11 cellular contexts compared by ENCODE assay signal in the genomic region with DNA sequence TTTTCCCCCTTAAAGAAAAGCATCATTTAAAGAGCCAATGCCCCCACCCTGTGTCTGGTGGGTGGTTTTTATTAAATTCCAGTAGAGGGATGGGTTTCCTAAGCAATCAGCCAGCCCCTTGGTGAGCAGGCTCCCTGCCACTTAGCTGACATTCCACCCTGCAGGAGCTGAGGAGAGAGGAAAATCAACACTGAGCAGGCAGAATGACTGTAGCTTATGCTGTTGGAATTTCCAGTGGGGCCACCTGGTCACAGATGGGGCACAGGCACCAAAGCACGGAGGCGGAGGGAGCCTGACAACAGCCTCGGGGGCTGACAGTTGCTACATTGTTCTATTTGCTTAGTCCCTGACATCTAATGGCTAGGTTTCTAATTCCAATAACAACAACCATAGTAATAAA.
DNase-seq lines count a peak whose midpoint lies in the region; ATAC-seq, FAIRE-seq and TF ChIP-seq lines count a peak whose summit lies in the region.
"Had no signal": no experiment of that assay in that cellular context is flagged by ENCODE, and none has a peak within 500 bp of the region (broad histone marks: within the 10 kb centered on the region; RNA-seq: fewer than 3 reads in every experiment).

No MANE protein-coding gene starts in this region.

- ATAC-seq in GM23338 (peak; percentile 84), GM19397 (IDR thresholded peaks at IDR 0.05; ENCODE audit: unreplicated experiment) (no peak)
- ATAC-seq: stimulated activated naive B cell treated with anti-CD40 and anti-IgM and Interleukin-4, amounts not matched to agents 10 μg/mL and 1 μg/mL and 100 μg/mL, for 72 hours had no signal

- POLR2A ChIA-PET in H1 (lab: Charles Lee; ENCODE audit: partially characterized antibody), result no interaction called here

- H3K9ac ChIP-seq in H1 (replicated peaks in 1 of 4; ENCODE audit: extremely low read depth in 1 of 4, low read depth in 3 of 4, low read length in 3 of 4), result no peak overlapping the region
- H3K9ac ChIP-seq in neural cell (ENCODE audit: low read length), result peak overlapping the region; percentile 29

- no peaks in the 10 kb centered on the region for H3K23me2 ChIP-seq in H1 (ENCODE audit: low read depth, low read length)

- no peak overlapping the region for H2BK5ac ChIP-seq in H1 (ENCODE audit: low read depth, low read length)

- H2AFZ ChIP-seq in GM23338 (no peak overlapping the region), H1 (ENCODE audit: low read length) (no peak overlapping the region), neural cell (ENCODE audit: low read depth, low read length) (no peak overlapping the region)

- TF ChIP-seq CTCF in GM23338 (conservative IDR thresholded peaks at IDR 0.05; ENCODE audit: low read depth in 2 of 2), result no peak
- no peak for TF ChIP-seq CTCF in H1 (IDR thresholded peaks at IDR 0.05; ENCODE audit: control extremely low read depth in 1 of 3, insufficient read depth in 1 of 3, low read depth in 1 of 3, low read length in 3 of 3)
- TF ChIP-seq CTCF in neural cell (IDR thresholded peaks at IDR 0.05; ENCODE audit: poor library complexity, severe bottlenecking), result no peak

- H2BK15ac ChIP-seq in H1 (ENCODE audit: low read length), result no peak overlapping the region

- no peaks in the 10 kb centered on the region for H3K36me3 ChIP-seq in GM23338 (ENCODE audit: insufficient read depth)
- no peaks in the 10 kb centered on the region for H3K36me3 ChIP-seq in H1 (ENCODE audit: control insufficient read depth in 2 of 4, insufficient read depth in 4 of 4, low read length in 3 of 4)
- H3K36me3 ChIP-seq in neural cell (ENCODE audit: insufficient read depth, low read length), result no peaks in the 10 kb centered on the region

- no peak for TF ChIP-seq POLR2A in H1 (IDR thresholded peaks at IDR 0.05; ENCODE audit: control extremely low read depth in 1 of 2, low read depth in 2 of 2, low read length in 2 of 2)

- peak overlapping the region; percentile 65 for H3K4me2 ChIP-seq in GM23338
- H3K4me2 ChIP-seq in H1 (ENCODE audit: insufficient read depth in 1 of 2, low read depth in 2 of 2, low read length in 2 of 2), result peak overlapping the region; percentile 6 to 31; a peak in 1 of 4 replicates
- peak overlapping the region; percentile 42 for H3K4me2 ChIP-seq in neural cell (ENCODE audit: low read length)

- H3K27me3 ChIP-seq in GM23338 (ENCODE audit: insufficient read depth) (no peaks in the 10 kb centered on the region), H1 (replicated peaks in 1 of 4; ENCODE audit: control insufficient read depth in 3 of 4, extremely low read depth in 1 of 4, insufficient read depth in 3 of 4, low read length in 3 of 4) (no peaks in the 10 kb centered on the region), neural cell (ENCODE audit: insufficient read depth, low read depth, low read length) (no peaks in the 10 kb centered on the region)

- no peak overlapping the region for H3K27ac ChIP-seq in GM23338 (ENCODE audit: low read depth)
- no peak overlapping the region for H3K27ac ChIP-seq in H1 (ENCODE audit: low read depth, low read length)
- H3K27ac ChIP-seq in neural cell (ENCODE audit: low read length), result peak overlapping the region; percentile 41

- no peaks in the 10 kb centered on the region for H4K20me1 ChIP-seq in GM23338 (replicated peaks; ENCODE audit: insufficient read depth)
- no peaks in the 10 kb centered on the region for H4K20me1 ChIP-seq in H1 (replicated peaks in 1 of 2; ENCODE audit: control insufficient read depth in 1 of 2, insufficient read depth in 2 of 2, low read length in 2 of 2)
- H4K20me1 ChIP-seq in neural cell (ENCODE audit: insufficient read depth), result no peaks in the 10 kb centered on the region

- no peak overlapping the region for H3K23ac ChIP-seq in H1 (ENCODE audit: insufficient read length)

- H3K36me3 Mint-ChIP-seq in GM23338 (ENCODE audit: low read depth), result no peaks in the 10 kb centered on the region
- H3K36me3 Mint-ChIP-seq: stimulated activated naive B cell treated with anti-CD40 and anti-IgM and Interleukin-4, amounts not matched to agents 10 μg/mL and 1 μg/mL and 100 μg/mL, for 72 hours had no signal

- DNase-seq in GM23338 (ENCODE audit: low spot score), result peak; percentile 39
- peak; percentile 36 for DNase-seq in NCI-H524 treated with DMSO at 0.1 percent for 48 hours (lab: John Stamatoyannopoulos, UW)
- no peak for DNase-seq in H1 (ENCODE audit: low read depth in 1 of 2, low spot score in 2 of 2)
- DNase-seq in NCI-H1105 (lab: John Stamatoyannopoulos, UW), result no peak
- no peak for DNase-seq in globus pallidus (ENCODE audit: low spot score)
- DNase-seq in activated gamma-delta T cell (lab: John Stamatoyannopoulos, UW), result no peak
- DNase-seq: amygdala; CD4-positive, alpha-beta T cell; stimulated activated naive B cell treated with anti-CD40 and anti-IgM and Interleukin-4, amounts not matched to agents 10 μg/mL and 1 μg/mL and 100 μg/mL, for 72 hours had no signal

- H4K91ac ChIP-seq in H1 (replicated peaks; ENCODE audit: insufficient read length, low read length), result no peak overlapping the region

- H3K27ac Mint-ChIP-seq in GM23338, result no peak overlapping the region
- H3K27ac Mint-ChIP-seq: CD4-positive, alpha-beta T cell; stimulated activated naive B cell treated with anti-CD40 and anti-IgM and Interleukin-4, amounts not matched to agents 10 μg/mL and 1 μg/mL and 100 μg/mL, for 72 hours had no signal

- H3K9me3 ChIP-seq in H1 (ENCODE audit: insufficient read depth in 2 of 2, low read depth in 1 of 2, low read length in 1 of 2), result no peaks in the 10 kb centered on the region
- H3K9me3 ChIP-seq in neural cell (ENCODE audit: low read length), result no peaks in the 10 kb centered on the region

- no peaks in the 10 kb centered on the region for H3K79me1 ChIP-seq in H1 (ENCODE audit: low read depth, low read length)

- H2AK5ac ChIP-seq in H1 (ENCODE audit: low read depth, low read length), result no peak overlapping the region

- H3F3A ChIP-seq in GM23338 (replicated peaks; ENCODE audit: low read depth) (no peaks in the 10 kb centered on the region), neural cell (ENCODE audit: insufficient read depth, low read length, poor library complexity, severe bottlenecking) (no peaks in the 10 kb centered on the region)

- no peak for FAIRE-seq in H1 (lab: Jason Lieb, UNC)

- H4K8ac ChIP-seq in H1 (ENCODE audit: extremely low read depth, insufficient read depth, low read length), result no peak overlapping the region

- H3K4ac ChIP-seq in H1 (replicated peaks; ENCODE audit: insufficient read length, low read depth, low read length), result no peak overlapping the region

- H3K4me3 ChIP-seq in GM23338 (no peak overlapping the region), H1 (ENCODE audit: extremely low read depth in 1 of 4, insufficient read depth in 2 of 4, low read depth in 3 of 4, low read length in 4 of 4) (no peak overlapping the region), neural cell (ENCODE audit: low read length) (no peak overlapping the region)

- 85% methylated on average over 3 of the region's 3 CpGs; no CpG with 5 or more reads in 1 of the 2 experiments for WGBS in H1 (ENCODE audit: extremely low coverage in 1 of 2, insufficient coverage in 1 of 2, insufficient read length in 1 of 2, insufficient replicate concordance in 2 of 2, low coverage in 1 of 2, low lambda C conversion rate in 2 of 2, missing lambda C conversion rate in 1 of 2), 2 experiments

- peaks cover 4% of the 10 kb centered on the region for H3K27me3 Mint-ChIP-seq in GM23338 (ENCODE audit: insufficient read depth, low read depth, poor library complexity)

- H3K79me2 ChIP-seq in GM23338 (replicated peaks; ENCODE audit: insufficient read depth), result no peaks in the 10 kb centered on the region
- H3K79me2 ChIP-seq in H1 (ENCODE audit: control insufficient read depth in 1 of 2, insufficient read depth in 2 of 2, low read length in 2 of 2), result no peaks in the 10 kb centered on the region
- no peaks in the 10 kb centered on the region for H3K79me2 ChIP-seq in neural cell (replicated peaks; ENCODE audit: insufficient read depth, low read length)

- H2BK120ac ChIP-seq in H1 (replicated peaks; ENCODE audit: low read depth, low read length), result no peak overlapping the region

- no peak overlapping the region for H3K14ac ChIP-seq in H1 (ENCODE audit: insufficient read length)

- H3K56ac ChIP-seq in H1 (replicated peaks; ENCODE audit: insufficient read length, low read depth, low read length), result no peak overlapping the region

- TF ChIP-seq EP300 in H1 (IDR thresholded peaks at IDR 0.05; ENCODE audit: borderline replicate concordance in 1 of 2, low read depth in 2 of 2, low read length in 2 of 2) (no peak), neural cell (conservative IDR thresholded peaks at IDR 0.05; ENCODE audit: poor library complexity, severe bottlenecking) (no peak)

- no peak; a peak in 1 of 4 replicates for TF ChIP-seq RAD21 in H1 (IDR thresholded peaks at IDR 0.05 in 1 of 2, conservative IDR thresholded peaks at IDR 0.05 in 1 of 2; ENCODE audit: low read depth in 2 of 2, low read length in 2 of 2)
- TF ChIP-seq RAD21 in neural cell (conservative IDR thresholded peaks at IDR 0.05), result no peak

- H3K4me1 Mint-ChIP-seq in GM23338, result peaks cover 21% of the 10 kb centered on the region
- H3K4me1 Mint-ChIP-seq: stimulated activated naive B cell treated with anti-CD40 and anti-IgM and Interleukin-4, amounts not matched to agents 10 μg/mL and 1 μg/mL and 100 μg/mL, for 72 hours had no signal

- H3K4me1 ChIP-seq in GM23338 (ENCODE audit: insufficient read depth) (peaks cover 14% of the 10 kb centered on the region), H1 (replicated peaks in 1 of 4; ENCODE audit: control insufficient read depth in 3 of 4, insufficient read depth in 4 of 4, low read length in 3 of 4) (peaks cover 4 to 18% (median 8%) of the 10 kb centered on the region in 4 experiments)

- H4K5ac ChIP-seq in H1 (ENCODE audit: insufficient read length, low read depth, low read length), result no peak overlapping the region

- no peak overlapping the region for H3K18ac ChIP-seq in H1 (ENCODE audit: extremely low read depth, low read length)

- no peaks in the 10 kb centered on the region for H3K9me3 Mint-ChIP-seq in GM23338
- H3K9me3 Mint-ChIP-seq: CD4-positive, alpha-beta T cell had no signal

- CTCF ChIA-PET in H1 (lab: Charles Lee; ENCODE audit: partially characterized antibody), result interaction anchor here (1.0 to 1.6 kb wide), 3 partner anchors 22 to 44 kb away, joined by 3 to 5 read pairs (median 4); no protein-coding TSS in a partner anchor

- H3K4me3 Mint-ChIP-seq in GM23338, result no peak overlapping the region
- H3K4me3 Mint-ChIP-seq: CD4-positive, alpha-beta T cell; stimulated activated naive B cell treated with anti-CD40 and anti-IgM and Interleukin-4, amounts not matched to agents 10 μg/mL and 1 μg/mL and 100 μg/mL, for 72 hours had no signal

- no peak overlapping the region for H2BK20ac ChIP-seq in H1 (ENCODE audit: low read length)

- H3K9me2 ChIP-seq in GM23338 (ENCODE audit: insufficient read depth) (peaks cover 4% of the 10 kb centered on the region; the same call in 1 of the 2 replicates), neural cell (ENCODE audit: insufficient read depth, low read length) (no peaks in the 10 kb centered on the region)

- no peak overlapping the region for H2BK12ac ChIP-seq in H1 (ENCODE audit: low read depth, low read length)

TF ChIP-seq in GM23338, 12 proteins besides CTCF, POLR2A, EP300 and RAD21 (continues in another document):
- TF ChIP-seq STAT1 (IDR thresholded peaks at IDR 0.05; ENCODE audit: unreplicated experiment), result no peak

TF ChIP-seq in neural cell, 6 proteins besides CTCF, POLR2A, EP300 and RAD21 (continues in another document):
- TF ChIP-seq TAF1 (IDR thresholded peaks at IDR 0.05; ENCODE audit: low read depth), result no peak

Comparison
In these comparisons a context has a peak if more than half of its experiments do, and no peak if none do; other contexts are left out.
1. DNase-seq: peak in GM23338 (single experiment) and NCI-H524 treated with DMSO at 0.1 percent for 48 hours (single experiment); none in H1 (0 of 2), NCI-H1105 (single experiment), globus pallidus (single experiment) and activated gamma-delta T cell (single experiment).
2. Peak in every context shown above with its lines, with median percentiles within 50 percentile points of each other: H3K4me2 ChIP-seq.